Comparison of ENCODE assay signal across 17 cellular contexts in the genomic region with DNA sequence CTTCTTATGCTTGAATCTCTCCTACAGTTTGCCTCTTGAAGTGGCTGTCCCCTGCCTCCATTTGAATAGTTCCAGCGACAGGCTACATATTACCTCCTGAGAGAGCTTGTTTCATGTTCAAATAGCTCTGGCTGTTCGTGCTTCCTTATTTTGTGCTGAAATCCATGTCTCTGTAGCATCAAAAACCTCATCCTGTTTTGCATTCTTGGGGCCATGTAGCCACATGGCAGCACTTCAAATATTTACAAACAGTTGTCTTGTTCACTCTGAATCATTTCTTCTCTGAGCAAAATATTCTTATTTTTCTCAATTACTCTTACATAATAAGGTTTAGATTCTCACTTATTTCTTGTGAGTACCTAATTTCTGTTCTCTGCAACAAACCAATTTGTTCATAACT.
"Had no signal": no experiment of that assay in that cellular context is flagged by ENCODE, and none has a peak within 500 bp of the region (broad histone marks: within the 10 kb centered on the region; RNA-seq: fewer than 3 reads in every experiment).

No MANE protein-coding gene starts in this region.

- H3K36me3 Mint-ChIP-seq: activated CD4-positive, alpha-beta memory T cell treated with anti-CD3 and anti-CD28 coated beads for 36 hours; activated naive CD4-positive, alpha-beta T cell treated with anti-CD3 and anti-CD28 coated beads, Interleukin-2, amount 10 ng/mL, durations not matched to agents 7 days and 5 days; stimulated activated effector memory CD8-positive, alpha-beta T cell treated with anti-CD3 and anti-CD28 coated beads, Interleukin-12 subunit alpha, Interleukin-12 subunit beta, amount 100 ng/mL, for 72 hours had no signal

- H3K27me3 Mint-ChIP-seq: activated CD4-positive, alpha-beta memory T cell treated with anti-CD3 and anti-CD28 coated beads for 36 hours; activated naive CD4-positive, alpha-beta T cell treated with anti-CD3 and anti-CD28 coated beads, Interleukin-2, amount 10 ng/mL, durations not matched to agents 7 days and 5 days; stimulated activated naive CD8-positive, alpha-beta T cell treated with anti-CD3 and anti-CD28 coated beads, Interleukin-15, amount 100 ng/mL, for 72 hours; T-helper 17 cell had no signal

- H3K4me3 ChIP-seq: cardiac muscle cell, tibial artery had no signal

- ATAC-seq: left ventricle myocardium superior; right cardiac atrium; stimulated activated effector memory CD8-positive, alpha-beta T cell treated with anti-CD3 and anti-CD28 coated beads, Interleukin-12 subunit alpha, Interleukin-12 subunit beta, amount 100 ng/mL, for 72 hours; stimulated activated naive CD8-positive, alpha-beta T cell treated with anti-CD3 and anti-CD28 coated beads, Interleukin-15, amount 100 ng/mL, for 72 hours; T-helper 17 cell had no signal

- H3K27ac Mint-ChIP-seq: activated CD4-positive, alpha-beta memory T cell treated with anti-CD3 and anti-CD28 coated beads for 36 hours; activated naive CD4-positive, alpha-beta T cell treated with anti-CD3 and anti-CD28 coated beads, Interleukin-2, amount 10 ng/mL, durations not matched to agents 7 days and 5 days; stimulated activated effector memory CD8-positive, alpha-beta T cell treated with anti-CD3 and anti-CD28 coated beads, Interleukin-12 subunit alpha, Interleukin-12 subunit beta, amount 100 ng/mL, for 72 hours; stimulated activated naive CD8-positive, alpha-beta T cell treated with anti-CD3 and anti-CD28 coated beads, Interleukin-15, amount 100 ng/mL, for 72 hours; T-helper 17 cell had no signal

- H3K4me1 Mint-ChIP-seq: activated naive CD4-positive, alpha-beta T cell treated with anti-CD3 and anti-CD28 coated beads, Interleukin-2, amount 10 ng/mL, durations not matched to agents 7 days and 5 days; stimulated activated effector memory CD8-positive, alpha-beta T cell treated with anti-CD3 and anti-CD28 coated beads, Interleukin-12 subunit alpha, Interleukin-12 subunit beta, amount 100 ng/mL, for 72 hours; stimulated activated naive CD8-positive, alpha-beta T cell treated with anti-CD3 and anti-CD28 coated beads, Interleukin-15, amount 100 ng/mL, for 72 hours; T-helper 17 cell had no signal

- DNase-seq: activated CD4-positive, alpha-beta memory T cell treated with anti-CD3 and anti-CD28 coated beads for 36 hours; activated CD4-positive, alpha-beta T cell treated with anti-CD3 and anti-CD28 coated beads for 48 hours; activated CD4-positive, CD25-positive, alpha-beta regulatory T cell; activated effector memory CD4-positive, alpha-beta T cell treated with anti-CD3 and anti-CD28 coated beads, Interleukin-2, amount 50 U/mL, for 16 hours; activated naive CD4-positive, alpha-beta T cell treated with anti-CD3 and anti-CD28 coated beads, Interleukin-2, amount 10 ng/mL, durations not matched to agents 7 days and 5 days; amygdala; hippocampal formation; left ventricle myocardium superior; mammary epithelial cell; nucleus accumbens; right cardiac atrium; stimulated activated CD4-positive, alpha-beta T cell treated with anti-CD3 and anti-CD28 coated beads, Interleukin-1b, Interleukin-23, amount 100 ng/mL, for 48 hours; stimulated activated naive CD8-positive, alpha-beta T cell treated with anti-CD3 and anti-CD28 coated beads, Interleukin-15, amount 100 ng/mL, for 72 hours; T-helper 17 cell; tibial artery had no signal

- H3K4me3 Mint-ChIP-seq: activated CD4-positive, alpha-beta memory T cell treated with anti-CD3 and anti-CD28 coated beads for 36 hours; activated naive CD4-positive, alpha-beta T cell treated with anti-CD3 and anti-CD28 coated beads, Interleukin-2, amount 10 ng/mL, durations not matched to agents 7 days and 5 days; stimulated activated effector memory CD8-positive, alpha-beta T cell treated with anti-CD3 and anti-CD28 coated beads, Interleukin-12 subunit alpha, Interleukin-12 subunit beta, amount 100 ng/mL, for 72 hours; stimulated activated naive CD8-positive, alpha-beta T cell treated with anti-CD3 and anti-CD28 coated beads, Interleukin-15, amount 100 ng/mL, for 72 hours; T-helper 17 cell had no signal
